In the genomic region with DNA sequence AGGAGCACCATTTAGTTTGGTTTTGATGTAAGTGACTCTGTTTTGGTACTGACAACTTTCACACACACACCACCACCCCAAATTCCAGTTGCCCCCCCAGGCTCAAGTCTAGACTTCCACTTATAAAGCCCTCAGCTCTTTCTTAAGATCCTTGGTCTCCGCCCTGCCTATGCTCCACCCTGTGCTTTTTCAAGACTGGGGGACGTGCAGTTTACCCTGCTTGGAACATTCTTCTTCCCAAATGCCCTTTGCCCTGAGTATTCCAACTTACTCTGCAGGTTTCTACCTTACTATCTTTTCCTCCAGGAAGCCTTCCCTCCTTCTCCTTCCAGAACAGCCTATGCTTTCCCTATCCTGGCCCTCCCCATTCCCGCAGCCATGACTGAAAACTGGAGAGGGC, we compare ENCODE assay signal across 9 cellular contexts. TPM values are rescaled to one million over a fixed set of nuclear protein-coding genes. Genes with fewer than 3 reads are reported as not detected.
DNase-seq lines count a peak whose midpoint lies in the region; ATAC-seq, FAIRE-seq and TF ChIP-seq lines count a peak whose summit lies in the region.
"Had no signal": no experiment of that assay in that cellular context is flagged by ENCODE, and none has a peak within 500 bp of the region (broad histone marks: within the 10 kb centered on the region; RNA-seq: fewer than 3 reads in every experiment).

No MANE protein-coding gene starts in this region.

- TF ChIP-seq RAD21 in H1 (IDR thresholded peaks at IDR 0.05 in 1 of 2, conservative IDR thresholded peaks at IDR 0.05 in 1 of 2; ENCODE audit: low read depth in 2 of 2, low read length in 2 of 2) = no peak

- WGBS in H1 (ENCODE audit: extremely low coverage in 1 of 2, insufficient coverage in 1 of 2, insufficient read length in 1 of 2, insufficient replicate concordance in 2 of 2, low coverage in 1 of 2, low lambda C conversion rate in 2 of 2, missing lambda C conversion rate in 1 of 2), 2 experiments = 89% methylated on average over 3 of the region's 3 CpGs; no CpG with 5 or more reads in 1 of the 2 experiments
- 55 to 83% (median 76%) methylated on average over 3 of the region's 3 CpGs for WGBS in spleen, 5 donors

- peak overlapping the region; percentile 57 for H2AFZ ChIP-seq in PC-3 (ENCODE audit: low read length)
- no peak overlapping the region for H2AFZ ChIP-seq in H1 (ENCODE audit: low read length)

- H3K79me2 ChIP-seq in PC-3 (ENCODE audit: low read length) = peaks cover 15% of the 10 kb centered on the region
- H3K79me2 ChIP-seq in H1 (ENCODE audit: control insufficient read depth in 1 of 2, insufficient read depth in 2 of 2, low read length in 2 of 2) = no peaks in the 10 kb centered on the region

- CTCF ChIA-PET in PC-3 (lab: Charles Lee) = interaction anchor here (0.6 kb wide), 1 partner anchor 110 kb away, joined by 3 read pairs; no protein-coding TSS in a partner anchor
- CTCF ChIA-PET in H1 (lab: Charles Lee; ENCODE audit: partially characterized antibody) = interaction anchor here (0.8 to 2.9 kb wide), 8 partner anchors 9 to 121 kb away, joined by 3 to 15 read pairs (median 4); no protein-coding TSS in a partner anchor

- H3K23me2 ChIP-seq in H1 (ENCODE audit: low read depth, low read length) = peaks cover 7% of the 10 kb centered on the region; the same call in 1 of the 2 replicates

- H3K9ac ChIP-seq in PC-3 (ENCODE audit: low read length) = no peak overlapping the region
- no peak overlapping the region for H3K9ac ChIP-seq in H1 (replicated peaks in 1 of 4; ENCODE audit: extremely low read depth in 1 of 4, low read depth in 3 of 4, low read length in 3 of 4)
- H3K9ac ChIP-seq: SK-N-SH had no signal

- H3K9me3 ChIP-seq in PC-3 (ENCODE audit: low read length) (no peaks in the 10 kb centered on the region), H1 (ENCODE audit: insufficient read depth in 2 of 2, low read depth in 1 of 2, low read length in 1 of 2) (no peaks in the 10 kb centered on the region; a peak in 1 of 4 replicates), spleen (no peaks in the 10 kb centered on the region)
- H3K9me3 ChIP-seq: SK-N-SH had no signal

- H3K4me1 ChIP-seq in PC-3 (ENCODE audit: insufficient read depth, low read length) = peaks cover 16% of the 10 kb centered on the region
- H3K4me1 ChIP-seq in H1 (replicated peaks in 1 of 4; ENCODE audit: control insufficient read depth in 3 of 4, insufficient read depth in 4 of 4, low read length in 3 of 4) = peaks cover 0 to 8% (median 3%) of the 10 kb centered on the region in 4 experiments; a peak in 4 of 7 replicates
- peaks cover 4 to 68% (median 49%) of the 10 kb centered on the region in 6 donors for H3K4me1 ChIP-seq in spleen

- no TSS peak for BruUV-seq in PC-3 (replicated peaks; lab: Mats Ljungman, UMichigan)

- H3K27me3 ChIP-seq in PC-3 (ENCODE audit: low read length) (no peaks in the 10 kb centered on the region), H1 (replicated peaks in 1 of 4; ENCODE audit: control insufficient read depth in 3 of 4, extremely low read depth in 1 of 4, insufficient read depth in 3 of 4, low read length in 3 of 4) (no peaks in the 10 kb centered on the region; a peak in 1 of 7 replicates), spleen (replicated peaks in 1 of 7) (no peaks in the 10 kb centered on the region)

- no peak overlapping the region for H4K91ac ChIP-seq in H1 (replicated peaks; ENCODE audit: insufficient read length, low read length)

- peaks cover 39% of the 10 kb centered on the region for H3K4me1 Mint-ChIP-seq in T-helper 2 cell treated with Interferon-gamma antibody and Interleukin-4, amounts not matched to agents 5 μg/mL and 100 μg/mL, for 36 hours (ENCODE audit: low read depth)

- POLR2A ChIA-PET in PC-3 (lab: Charles Lee; ENCODE audit: unreplicated experiment) = no interaction called here
- POLR2A ChIA-PET in H1 (lab: Charles Lee; ENCODE audit: partially characterized antibody) = interaction anchor here (1.4 kb wide), 1 partner anchor 10 kb away, joined by 4 read pairs; no protein-coding TSS in a partner anchor

- H3K4me3 Mint-ChIP-seq in T-helper 2 cell treated with Interferon-gamma antibody and Interleukin-4, amounts not matched to agents 5 μg/mL and 100 μg/mL, for 36 hours = peak overlapping the region; percentile 89

- no peak overlapping the region for H2BK120ac ChIP-seq in H1 (replicated peaks; ENCODE audit: low read depth, low read length)

- no peak overlapping the region for H3K23ac ChIP-seq in H1 (ENCODE audit: insufficient read length)

- H3K14ac ChIP-seq in H1 (ENCODE audit: insufficient read length) = no peak overlapping the region

- H3K36me3 ChIP-seq in PC-3 (ENCODE audit: low read depth, low read length) = no peaks in the 10 kb centered on the region
- H3K36me3 ChIP-seq in H1 (ENCODE audit: control insufficient read depth in 2 of 4, insufficient read depth in 4 of 4, low read length in 3 of 4) = no peaks in the 10 kb centered on the region; a peak in 2 of 8 replicates
- peaks cover 0 to 42% (median 9%) of the 10 kb centered on the region in 6 donors for H3K36me3 ChIP-seq in spleen

- intact Hi-C loops in PC-3 (cut with micrococcal nuclease) (loop anchor here (5.0 kb wide), 1 partner anchor 37 kb away; no protein-coding TSS in a partner anchor), spleen (cut with DNase I; ENCODE audit: low total_unique reads) (no loop called here)

- H4K20me1 ChIP-seq in PC-3 (ENCODE audit: low read length) (no peaks in the 10 kb centered on the region), H1 (replicated peaks in 1 of 2; ENCODE audit: control insufficient read depth in 1 of 2, insufficient read depth in 2 of 2, low read length in 2 of 2) (no peaks in the 10 kb centered on the region)

- TF ChIP-seq EP300 in H1 (IDR thresholded peaks at IDR 0.05; ENCODE audit: borderline replicate concordance in 1 of 2, low read depth in 2 of 2, low read length in 2 of 2) = no peak

- H3K56ac ChIP-seq in H1 (replicated peaks; ENCODE audit: insufficient read length, low read depth, low read length) = no peak overlapping the region

- H2BK15ac ChIP-seq in H1 (ENCODE audit: low read length) = no peak overlapping the region

- peaks cover 18% of the 10 kb centered on the region for H3K36me3 Mint-ChIP-seq in T-helper 2 cell treated with Interferon-gamma antibody and Interleukin-4, amounts not matched to agents 5 μg/mL and 100 μg/mL, for 36 hours (ENCODE audit: low read depth)

- peak overlapping the region; percentile 38; the same call in 1 of the 2 replicates for H3K4me2 ChIP-seq in PC-3 (ENCODE audit: low read length)
- H3K4me2 ChIP-seq in H1 (ENCODE audit: insufficient read depth in 1 of 2, low read depth in 2 of 2, low read length in 2 of 2) = no peak overlapping the region
- H3K4me2 ChIP-seq: SK-N-SH had no signal

- no peaks in the 10 kb centered on the region for H3K27me3 Mint-ChIP-seq in T-helper 2 cell treated with Interferon-gamma antibody and Interleukin-4, amounts not matched to agents 5 μg/mL and 100 μg/mL, for 36 hours (ENCODE audit: low read depth)

- TF ChIP-seq CTCF in PC-3 (conservative IDR thresholded peaks at IDR 0.05; ENCODE audit: low read depth, low read length) (no peak), H1 (IDR thresholded peaks at IDR 0.05; ENCODE audit: control extremely low read depth in 1 of 3, insufficient read depth in 1 of 3, low read depth in 1 of 3, low read length in 3 of 3) (no peak), spleen (IDR thresholded peaks at IDR 0.05 in 8 of 11, conservative IDR thresholded peaks at IDR 0.05 in 3 of 11) (no peak)

- no peaks in the 10 kb centered on the region for H3F3A ChIP-seq in PC-3 (ENCODE audit: low read length, unreplicated experiment)

- H3K27ac Mint-ChIP-seq in T-helper 2 cell treated with Interferon-gamma antibody and Interleukin-4, amounts not matched to agents 5 μg/mL and 100 μg/mL, for 36 hours = peak overlapping the region; percentile 84

- no peaks in the 10 kb centered on the region for H3K9me2 ChIP-seq in PC-3 (replicated peaks; ENCODE audit: low read length)
- H3K9me2 ChIP-seq: SK-N-SH had no signal

- H3K4me3 ChIP-seq in PC-3 (ENCODE audit: low read length) (no peak overlapping the region), H1 (ENCODE audit: extremely low read depth in 1 of 4, insufficient read depth in 2 of 4, low read depth in 3 of 4, low read length in 4 of 4) (no peak overlapping the region), spleen (peak overlapping the region in 1 of 8 donors; percentile 1)

- FAIRE-seq in H1 (lab: Jason Lieb, UNC) = no peak

- no peak overlapping the region for H3K18ac ChIP-seq in H1 (ENCODE audit: extremely low read depth, low read length)

- no peak for ATAC-seq in PC-3
- no peak for ATAC-seq in GM19328 (IDR thresholded peaks at IDR 0.05; ENCODE audit: unreplicated experiment)

- DNase-seq in T-helper 2 cell treated with Interferon-gamma antibody and Interleukin-4, amounts not matched to agents 5 μg/mL and 100 μg/mL, for 36 hours (ENCODE audit: low spot score) = no peak
- no peak for DNase-seq in T-helper 2 cell
- no peak for DNase-seq in PC-3
- no peak for DNase-seq in H1 (ENCODE audit: low read depth in 1 of 2, low spot score in 2 of 2)
- DNase-seq in spleen = no peak
- no peak for DNase-seq in iPS-NIHi7 (ENCODE audit: extremely low spot score)
- no peak for DNase-seq in activated effector memory CD4-positive, alpha-beta T cell treated with Interleukin-2 at 50 U/mL for 16 hours
- DNase-seq: SK-N-SH had no signal

- no peak overlapping the region for H2AK5ac ChIP-seq in H1 (ENCODE audit: low read depth, low read length)

- no peak overlapping the region for H2BK20ac ChIP-seq in H1 (ENCODE audit: low read length)

- 0 out of 2 replicates have a peak overlapping the region, but pooled peaks have one; percentile 23 for H2BK12ac ChIP-seq in H1 (ENCODE audit: low read depth, low read length)

- no peak overlapping the region for H4K8ac ChIP-seq in H1 (ENCODE audit: extremely low read depth, insufficient read depth, low read length)

- H3K79me1 ChIP-seq in H1 (ENCODE audit: low read depth, low read length) = no peaks in the 10 kb centered on the region

- no peak overlapping the region for H4K5ac ChIP-seq in H1 (ENCODE audit: insufficient read length, low read depth, low read length)

- H3K4ac ChIP-seq in H1 (replicated peaks; ENCODE audit: insufficient read length, low read depth, low read length) = no peak overlapping the region

- H3K27ac ChIP-seq in PC-3 (ENCODE audit: low read length) = no peak overlapping the region
- H3K27ac ChIP-seq in H1 (ENCODE audit: low read depth, low read length) = no peak overlapping the region
- peak overlapping the region in 7 of 8 donors; percentile 6 to 96 (median 94) for H3K27ac ChIP-seq in spleen

- H3K9me3 Mint-ChIP-seq in T-helper 2 cell treated with Interferon-gamma antibody and Interleukin-4, amounts not matched to agents 5 μg/mL and 100 μg/mL, for 36 hours = no peaks in the 10 kb centered on the region

- TF ChIP-seq POLR2A in H1 (IDR thresholded peaks at IDR 0.05; ENCODE audit: control extremely low read depth in 1 of 2, low read depth in 2 of 2, low read length in 2 of 2) (no peak), spleen (IDR thresholded peaks at IDR 0.05) (no peak)

- H2BK5ac ChIP-seq in H1 (ENCODE audit: low read depth, low read length) = no peak overlapping the region

RNA-seq across cellular contexts. Expression of a gene that starts 1.5 kb away (rescaled TPM):
- total RNA-seq in PC-3 (2014; rRNA removed) (11.2 and 17.3 TPM in 2 replicates), spleen (10 to 100 TPM; 51.5 to 92.9 (median 68.4) TPM)
- 18.7 and 19.4 TPM in 2 replicates for total RNA-seq in H1 (2021; fragmentation: NEBNext Ultra II Directional; extraction: Animal tissue kit (Norgen Biotek cat#: 25700))
- polyA plus RNA-seq in H1 (2011; rRNA removed) (9.2 and 13.0 TPM in 2 replicates), spleen (10 to 100 TPM; 11.9 to 23.3 (median 13.9) TPM)
- polyA plus RNA-seq in H1 (2011; cell fraction: cytosol; rRNA removed) = 12.3 TPM
- 16.2 TPM for polyA plus RNA-seq in H1 (2011; cell fraction: nucleus; rRNA removed)
- 9.8 to 12.0 TPM (median 10.9 TPM) in 4 replicates for polyA plus RNA-seq in H1 (2012, experiment 1 of 2)
- 7.7 TPM for polyA plus RNA-seq in H1 (2012, experiment 2 of 2)
- 10.8 TPM for polyA plus RNA-seq in H1 (2013, experiment 1 of 2)
- 10.3 TPM for polyA plus RNA-seq in H1 (2013, experiment 2 of 2)
- polyA minus RNA-seq in H1 (2011; rRNA and poly(A)+ RNA removed) = 7.6 and 7.7 TPM in 2 replicates
- polyA minus RNA-seq in H1 (2011; cell fraction: cytosol; rRNA and poly(A)+ RNA removed) = 10.1 TPM
- polyA minus RNA-seq in H1 (2011; cell fraction: nucleus; rRNA and poly(A)+ RNA removed) = 7.6 TPM

Comparison
In these comparisons a context has a peak if more than half of its experiments do, and no peak if none do; other contexts are left out.
1. H3K27ac ChIP-seq: peak in spleen (7 of 8); none in PC-3 (single experiment) and H1 (single experiment).